Comparison of ENCODE assay signal across 12 cellular contexts in genomic region chr18:6004683-6005082, GRCh38.
A peak's percentile ranks its signal among the peaks of the same experiment; 100 is the strongest.
DNase-seq lines count a peak whose midpoint lies in the region; ATAC-seq, FAIRE-seq and TF ChIP-seq lines count a peak whose summit lies in the region.
"Had no signal": no experiment of that assay in that cellular context is flagged by ENCODE, and none has a peak within 500 bp of the region (broad histone marks: within the 10 kb centered on the region; RNA-seq: fewer than 3 reads in every experiment).

No MANE protein-coding gene starts in this region.

- TF ChIP-seq RAD21 in GM12878 (IDR thresholded peaks at IDR 0.05; ENCODE audit: insufficient read depth, low read depth, low read length): no peak; the same call in 1 of the 2 replicates

- H3K9me3 ChIP-seq in GM12878 (replicated peaks; ENCODE audit: control insufficient read depth, insufficient read depth, low read length) (peaks cover 5% of the 10 kb centered on the region; the same call in 2 of the 3 replicates), osteoblast (ENCODE audit: low read depth, low read length) (no peaks in the 10 kb centered on the region)
- H3K9me3 ChIP-seq: esophagus squamous epithelium had no signal

- peaks cover 16% of the 10 kb centered on the region for H3K4me1 ChIP-seq in GM12878 (ENCODE audit: control insufficient read depth, insufficient read depth, low read length)
- H3K4me1 ChIP-seq in osteoblast (ENCODE audit: insufficient read depth, low read length): no peaks in the 10 kb centered on the region
- H3K4me1 ChIP-seq: esophagus squamous epithelium had no signal

- no TSS peak for BruUV-seq in GM12878 (replicated peaks; lab: Mats Ljungman, UMichigan)

- in situ Hi-C loops in GM12878 (cut with MboI): no loop called here

- POLR2A ChIA-PET in GM12878 (lab: Charles Lee): no interaction called here
- POLR2A ChIA-PET in naive thymus-derived CD8-positive, alpha-beta T cell (lab: Charles Lee): no interaction called here

- H3K9me3 Mint-ChIP-seq in activated CD4-positive, alpha-beta T cell treated with anti-CD3 and anti-CD28 coated beads, Interleukin-2, amount 10 ng/mL, durations not matched to agents 24 days and 14 days: peaks cover 7% of the 10 kb centered on the region
- peaks cover 0 to 9% (median 6%) of the 10 kb centered on the region in 9 donors for H3K9me3 Mint-ChIP-seq in naive thymus-derived CD8-positive, alpha-beta T cell

- H3K36me3 Mint-ChIP-seq in activated CD4-positive, alpha-beta T cell treated with anti-CD3 and anti-CD28 coated beads, Interleukin-2, amount 10 ng/mL, durations not matched to agents 24 days and 14 days (ENCODE audit: low read depth): no peaks in the 10 kb centered on the region
- H3K36me3 Mint-ChIP-seq in naive thymus-derived CD8-positive, alpha-beta T cell: peaks cover 0 to 6% (median 2%) of the 10 kb centered on the region in 3 donors
- H3K36me3 Mint-ChIP-seq: IgD-negative memory B cell had no signal

- peak overlapping the region; percentile 76 for H3K27ac Mint-ChIP-seq in activated CD4-positive, alpha-beta T cell treated with anti-CD3 and anti-CD28 coated beads, Interleukin-2, amount 10 ng/mL, durations not matched to agents 24 days and 14 days
- H3K27ac Mint-ChIP-seq in naive thymus-derived CD8-positive, alpha-beta T cell: no peak overlapping the region
- H3K27ac Mint-ChIP-seq: IgD-negative memory B cell had no signal

- CTCF ChIA-PET in GM12878 (lab: Yijun Ruan, JAX): interaction anchor here (0.6 to 1.3 kb wide), 2 partner anchors 471 to 518 kb away, joined by 3 read pairs; no protein-coding TSS in a partner anchor

- peak; percentile 67 to 93; a peak in 3 of 4 replicates for TF ChIP-seq EP300 in GM12878 (IDR thresholded peaks at IDR 0.05; ENCODE audit: borderline replicate concordance in 1 of 2, control insufficient read depth in 1 of 2, low read depth in 2 of 2, low read length in 2 of 2)

- 0% methylated on average over 3 of the region's 3 CpGs for WGBS in GM12878 (ENCODE audit: insufficient coverage, insufficient replicate concordance, low lambda C conversion rate, missing lambda C conversion rate)

- peak overlapping the region; percentile 31; the same call in 1 of the 2 replicates for H3K4me3 ChIP-seq in GM12878
- no peak overlapping the region for H3K4me3 ChIP-seq in osteoblast (ENCODE audit: insufficient read depth, low read length)
- H3K4me3 ChIP-seq: esophagus squamous epithelium had no signal

- SMC1A ChIA-PET in GM12878 (lab: Charles Lee; ENCODE audit: uncharacterized antibody, unreplicated experiment): interaction anchor here (0.6 to 2.0 kb wide), 3 partner anchors 22 to 289 kb away, joined by 3 to 4 read pairs (median 3); no protein-coding TSS in a partner anchor

- TF ChIP-seq POLR2A in GM12878 (IDR thresholded peaks at IDR 0.05; ENCODE audit: low read depth, low read length): no peak

- no peaks in the 10 kb centered on the region for H3K79me2 ChIP-seq in GM12878 (ENCODE audit: control insufficient read depth, insufficient read depth, low read length)
- H3K79me2 ChIP-seq in osteoblast (ENCODE audit: insufficient read depth, low read length): no peaks in the 10 kb centered on the region

- DNase-seq in activated CD4-positive, alpha-beta T cell treated with anti-CD3 and anti-CD28 coated beads, Interleukin-2, amount 10 ng/mL, durations not matched to agents 24 days and 14 days: peak; percentile 73
- no peak for DNase-seq in activated CD4-positive, alpha-beta T cell treated with anti-CD3 and anti-CD28 coated beads, Interleukin-2, amount 50 U/mL, for 1 hour
- DNase-seq in GM12878 (ENCODE audit: low read depth, low spot score): peak; percentile 83
- no peak for DNase-seq in Kasumi-1 (lab: John Stamatoyannopoulos, UW)
- no peak for DNase-seq in osteoblast (ENCODE audit: insufficient read length, low spot score, missing footprints)
- no peak for DNase-seq in naive thymus-derived CD8-positive, alpha-beta T cell
- DNase-seq: esophagus squamous epithelium, left cardiac atrium had no signal

- H3K4me1 Mint-ChIP-seq in activated CD4-positive, alpha-beta T cell treated with anti-CD3 and anti-CD28 coated beads, Interleukin-2, amount 10 ng/mL, durations not matched to agents 24 days and 14 days: peaks cover 14% of the 10 kb centered on the region
- no peaks in the 10 kb centered on the region for H3K4me1 Mint-ChIP-seq in naive thymus-derived CD8-positive, alpha-beta T cell

- peak; percentile 94 for FAIRE-seq in GM12878 (lab: Jason Lieb, UNC)

- H2AFZ ChIP-seq in GM12878 (ENCODE audit: control insufficient read depth, low read depth, low read length) (no peak overlapping the region), osteoblast (ENCODE audit: low read length) (no peak overlapping the region)

- H3K27ac ChIP-seq in GM12878 (ENCODE audit: control insufficient read depth, insufficient read depth) (peak overlapping the region; percentile 58), osteoblast (ENCODE audit: low read depth, low read length) (no peak overlapping the region)
- H3K27ac ChIP-seq: esophagus squamous epithelium, VCaP had no signal

- H4K20me1 ChIP-seq in GM12878 (ENCODE audit: control insufficient read depth, insufficient read depth) (no peaks in the 10 kb centered on the region), osteoblast (ENCODE audit: insufficient read depth, low read length) (no peaks in the 10 kb centered on the region)

- intact Hi-C loops in activated CD4-positive, alpha-beta T cell treated with anti-CD3 and anti-CD28 coated beads, Interleukin-2, amount 10 ng/mL, durations not matched to agents 24 days and 14 days (cut with micrococcal nuclease): loop anchor here (1.0 kb wide), 1 partner anchor 29 kb away; no protein-coding TSS in a partner anchor
- intact Hi-C loops in GM12878 (cut with micrococcal nuclease; ENCODE audit: unreplicated experiment): loop anchor here (1.0 to 10.0 kb wide), 2 partner anchors 29 to 210 kb away; no protein-coding TSS in a partner anchor

- H3K27me3 ChIP-seq in GM12878 (replicated peaks in 1 of 2; ENCODE audit: control insufficient read depth in 2 of 2, insufficient read depth in 2 of 2, low read length in 1 of 2) (no peaks in the 10 kb centered on the region), osteoblast (ENCODE audit: insufficient read depth, low read length) (no peaks in the 10 kb centered on the region)
- H3K27me3 ChIP-seq: esophagus squamous epithelium had no signal

- H3K4me2 ChIP-seq in GM12878 (ENCODE audit: control insufficient read depth, insufficient read depth): peak overlapping the region; percentile 68
- no peak overlapping the region for H3K4me2 ChIP-seq in osteoblast (ENCODE audit: insufficient read depth, low read length)

- TF ChIP-seq CTCF in GM12878 (IDR thresholded peaks at IDR 0.05 in 2 of 3, conservative IDR thresholded peaks at IDR 0.05 in 1 of 3; ENCODE audit: control insufficient read depth in 2 of 3, extremely low read depth in 1 of 3, insufficient read depth in 1 of 3, low read depth in 3 of 3, low read length in 3 of 3): no peak
- no peak for TF ChIP-seq CTCF in osteoblast (IDR thresholded peaks at IDR 0.05; ENCODE audit: extremely low read depth, low read depth, low read length)

- ATAC-seq in GM21528 (IDR thresholded peaks at IDR 0.05; ENCODE audit: low FRiP score, unreplicated experiment) (peak; percentile 99), HG03159 (IDR thresholded peaks at IDR 0.05; ENCODE audit: unreplicated experiment) (peak; percentile 98), GM12878 (peak; percentile 99)
- ATAC-seq in naive thymus-derived CD8-positive, alpha-beta T cell: no peak
- ATAC-seq: left cardiac atrium had no signal

- H3K4me3 Mint-ChIP-seq in activated CD4-positive, alpha-beta T cell treated with anti-CD3 and anti-CD28 coated beads, Interleukin-2, amount 10 ng/mL, durations not matched to agents 24 days and 14 days: no peak overlapping the region
- peak overlapping the region in 1 of 10 donors; percentile 37 for H3K4me3 Mint-ChIP-seq in naive thymus-derived CD8-positive, alpha-beta T cell

- RAD21 ChIA-PET in GM12878 (lab: Charles Lee; ENCODE audit: unreplicated experiment): no interaction called here

- H3K36me3 ChIP-seq in GM12878 (ENCODE audit: control insufficient read depth in 2 of 2, insufficient read depth in 2 of 2, low read length in 1 of 2) (no peaks in the 10 kb centered on the region), osteoblast (ENCODE audit: insufficient read depth, low read length) (no peaks in the 10 kb centered on the region)
- H3K36me3 ChIP-seq: esophagus squamous epithelium had no signal

- H3K9ac ChIP-seq in GM12878 (ENCODE audit: control insufficient read depth, insufficient read depth, low read length): no peak overlapping the region

- H3K27me3 Mint-ChIP-seq in activated CD4-positive, alpha-beta T cell treated with anti-CD3 and anti-CD28 coated beads, Interleukin-2, amount 10 ng/mL, durations not matched to agents 24 days and 14 days: peaks cover 7% of the 10 kb centered on the region
- H3K27me3 Mint-ChIP-seq in naive thymus-derived CD8-positive, alpha-beta T cell: peaks cover 0 to 9% (median 1%) of the 10 kb centered on the region in 5 donors

TF ChIP-seq in GM12878, 131 proteins besides CTCF, POLR2A, EP300 and RAD21 (continues in another document):
- peak; percentile 92 for TF ChIP-seq TBL1XR1 (IDR thresholded peaks at IDR 0.05; ENCODE audit: low read depth, low read length)
- no peak for TF ChIP-seq ZNF622 (IDR thresholded peaks at IDR 0.05)
- TF ChIP-seq ZNF384 (IDR thresholded peaks at IDR 0.05; ENCODE audit: borderline replicate concordance, low read depth, low read length): peak; percentile 87
- no peak for TF ChIP-seq FOS (IDR thresholded peaks at IDR 0.05; ENCODE audit: borderline replicate concordance, extremely low read depth, insufficient read length)
- TF ChIP-seq, protein P1, sequence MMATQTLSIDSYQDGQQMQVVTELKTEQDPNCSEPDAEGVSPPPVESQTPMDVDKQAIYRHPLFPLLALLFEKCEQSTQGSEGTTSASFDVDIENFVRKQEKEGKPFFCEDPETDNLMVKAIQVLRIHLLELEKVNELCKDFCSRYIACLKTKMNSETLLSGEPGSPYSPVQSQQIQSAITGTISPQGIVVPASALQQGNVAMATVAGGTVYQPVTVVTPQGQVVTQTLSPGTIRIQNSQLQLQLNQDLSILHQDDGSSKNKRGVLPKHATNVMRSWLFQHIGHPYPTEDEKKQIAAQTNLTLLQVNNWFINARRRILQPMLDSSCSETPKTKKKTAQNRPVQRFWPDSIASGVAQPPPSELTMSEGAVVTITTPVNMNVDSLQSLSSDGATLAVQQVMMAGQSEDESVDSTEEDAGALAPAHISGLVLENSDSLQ (IDR thresholded peaks at IDR 0.05): no peak
- no peak for TF ChIP-seq BRCA1 (IDR thresholded peaks at IDR 0.05; ENCODE audit: low read depth, low read length)
- TF ChIP-seq FOXM1 (IDR thresholded peaks at IDR 0.05; ENCODE audit: low read depth, low read length): peak; percentile 90
- no peak for TF ChIP-seq FOXK2 (IDR thresholded peaks at IDR 0.05)
- no peak for TF ChIP-seq SP1 (IDR thresholded peaks at IDR 0.05; ENCODE audit: low read depth, low read length)

Comparison
In these comparisons a context has a peak if more than half of its experiments do, and no peak if none do; other contexts are left out.
1. DNase-seq: peak in activated CD4-positive, alpha-beta T cell treated with anti-CD3 and anti-CD28 coated beads, Interleukin-2, amount 10 ng/mL, durations not matched to agents 24 days and 14 days (single experiment) and GM12878 (single experiment); none in activated CD4-positive, alpha-beta T cell treated with anti-CD3 and anti-CD28 coated beads, Interleukin-2, amount 50 U/mL, for 1 hour (single experiment), Kasumi-1 (0 of 2), osteoblast (single experiment) and naive thymus-derived CD8-positive, alpha-beta T cell (0 of 10).
2. ATAC-seq: peak in GM21528 (single experiment), HG03159 (single experiment) and GM12878 (single experiment); none in naive thymus-derived CD8-positive, alpha-beta T cell (0 of 2).